Comparison of ENCODE assay signal across 12 cellular contexts in the genomic region with DNA sequence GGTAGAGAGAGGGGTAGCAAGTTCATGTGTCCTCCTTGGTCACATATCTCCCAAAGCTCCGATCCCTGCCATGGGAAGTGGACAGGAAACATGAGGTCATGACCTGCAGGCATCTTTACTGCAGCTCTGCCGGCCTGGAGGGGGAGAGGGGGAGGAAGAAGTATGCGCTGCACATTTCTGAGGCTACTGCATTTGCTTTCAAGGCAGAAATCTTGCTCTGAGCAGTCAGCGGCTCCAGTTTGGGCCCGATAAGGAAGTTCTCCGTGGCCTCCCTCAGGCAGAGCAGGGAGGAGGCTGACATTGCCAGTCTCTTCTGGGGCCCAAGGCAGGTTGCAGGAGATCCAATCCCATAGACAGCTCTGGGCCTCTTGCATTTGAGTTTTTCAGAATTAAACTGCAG. TPM values are rescaled to one million over a fixed set of nuclear protein-coding genes. Genes with fewer than 3 reads are reported as not detected.
DNase-seq lines count a peak whose midpoint lies in the region; ATAC-seq and TF ChIP-seq lines count a peak whose summit lies in the region.
"Had no signal": no experiment of that assay in that cellular context is flagged by ENCODE, and none has a peak within 500 bp of the region (broad histone marks: within the 10 kb centered on the region; RNA-seq: fewer than 3 reads in every experiment).

No MANE protein-coding gene starts in this region.

- no peak for TF ChIP-seq POLR2A in transverse colon (IDR thresholded peaks at IDR 0.05)

- peak overlapping the region; percentile 84 for H3K27ac Mint-ChIP-seq in WTC11

- TF ChIP-seq CTCF in cardiac muscle cell (IDR thresholded peaks at IDR 0.05; ENCODE audit: low read depth, low read length) (no peak), WTC11 (IDR thresholded peaks at IDR 0.05) (no peak), transverse colon (IDR thresholded peaks at IDR 0.05) (no peak)

- H3K36me3 Mint-ChIP-seq in WTC11 = peaks cover 3% of the 10 kb centered on the region; the same call in 1 of the 2 replicates

- ATAC-seq in right cardiac atrium = no peak
- ATAC-seq in WTC11 = no peak
- no peak for ATAC-seq in HG03045 (IDR thresholded peaks at IDR 0.05; ENCODE audit: unreplicated experiment)
- ATAC-seq in GM19023 (IDR thresholded peaks at IDR 0.05; ENCODE audit: unreplicated experiment) = no peak
- ATAC-seq in esophagus mucosa = no peak
- ATAC-seq: Panc1 had no signal

- peaks cover 3% of the 10 kb centered on the region; the same call in 1 of the 2 replicates for H3K27me3 Mint-ChIP-seq in WTC11 (ENCODE audit: low read depth)

- H3K9me3 ChIP-seq in cardiac muscle cell (ENCODE audit: low read depth) = no peaks in the 10 kb centered on the region
- H3K9me3 ChIP-seq in right cardiac atrium (ENCODE audit: control insufficient read depth, low read length) = no peaks in the 10 kb centered on the region
- H3K9me3 ChIP-seq in transverse colon = no peaks in the 10 kb centered on the region

- TF ChIP-seq EP300 in transverse colon (IDR thresholded peaks at IDR 0.05; ENCODE audit: low read depth) = no peak

- H3K4me3 ChIP-seq in cardiac muscle cell (no peak overlapping the region), right cardiac atrium (ENCODE audit: low read length) (no peak overlapping the region), transverse colon (no peak overlapping the region)

- H3K4me3 Mint-ChIP-seq in WTC11 = peak overlapping the region; percentile 2; the same call in 1 of the 2 replicates

- WGBS in right cardiac atrium = 32% methylated on average over 6 of the region's 6 CpGs
- 46% methylated on average over 6 of the region's 6 CpGs; no CpG with 5 or more reads in 1 of the 2 donors for WGBS in transverse colon (ENCODE audit: low coverage in 1 of 2), 2 donors

- peaks cover 7% of the 10 kb centered on the region; the same call in 1 of the 2 replicates for H3K9me3 Mint-ChIP-seq in WTC11

- DNase-seq in cardiac muscle cell (ENCODE audit: low read depth in 1 of 2, low spot score in 1 of 2) (peak; percentile 48 to 53), right cardiac atrium (no peak), WTC11 (ENCODE audit: low spot score) (no peak), left kidney (ENCODE audit: low read depth, low spot score) (peak; percentile 53), transverse colon (no peak)
- DNase-seq: activated CD8-positive, alpha-beta memory T cell treated with anti-CD3 and anti-CD28 coated beads, Interleukin-2, amount 50 U/mL, for 48 hours; stimulated activated CD4-positive, alpha-beta T cell treated with anti-CD3 and anti-CD28 coated beads, Interleukin-1b, Interleukin-23, amount 100 ng/mL, for 48 hours had no signal

- H3K36me3 ChIP-seq in cardiac muscle cell (no peaks in the 10 kb centered on the region), transverse colon (no peaks in the 10 kb centered on the region)

- CTCF ChIA-PET in WTC11 (lab: Charles Lee) = interaction anchor here (0.6 to 4.5 kb wide), 16 partner anchors 10 to 668 kb away, joined by 3 to 262 read pairs (median 12); partner anchors contain the start of genes GRIN2C, NAT9 and RAB37

- H3K27ac ChIP-seq in cardiac muscle cell (peak overlapping the region; percentile 86), right cardiac atrium (ENCODE audit: low read length) (no peak overlapping the region), transverse colon (peak overlapping the region in 3 of 4 donors; percentile 1 to 93 (median 90))

- POLR2A ChIA-PET in WTC11 (lab: Charles Lee) = interaction anchor here (1.4 to 3.0 kb wide), 4 partner anchors 11 to 126 kb away, joined by 3 to 14 read pairs (median 8); partner anchors contain the start of genes FDXR and NAT9

- H3K27me3 ChIP-seq in cardiac muscle cell (no peaks in the 10 kb centered on the region), right cardiac atrium (ENCODE audit: control insufficient read depth, insufficient read depth) (no peaks in the 10 kb centered on the region), transverse colon (no peaks in the 10 kb centered on the region)

- peaks cover 39% of the 10 kb centered on the region for H3K4me1 ChIP-seq in cardiac muscle cell (ENCODE audit: low read depth)
- H3K4me1 ChIP-seq in right cardiac atrium (ENCODE audit: control insufficient read depth, insufficient read depth, low read length) = peaks cover 6% of the 10 kb centered on the region
- peaks cover 10 to 74% (median 37%) of the 10 kb centered on the region in 4 donors for H3K4me1 ChIP-seq in transverse colon

- in situ Hi-C loops in transverse colon (cut with MboI; ENCODE audit: low pct_ligation_motif_present in 1 of 4, low pct_unique_long_range_greater_than_20kb in 1 of 4, low sequenced_read_pairs in 3 of 4) = loop anchor here in 2 of 4 donors (25.0 kb wide), 1 partner anchor 115 kb away; the partner anchor contains the start of genes FDXR (in 2 of the 2) and GRIN2C (in 2 of the 2)

- intact Hi-C loops in right cardiac atrium (cut with DNase I) (loop anchor here in 2 of 4 donors (5.0 kb wide), 3 partner anchors 35 to 210 kb away; no protein-coding TSS in a partner anchor), transverse colon (cut with DNase I; ENCODE audit: low total_unique reads) (no loop called here)

- peaks cover 61% of the 10 kb centered on the region for H3K4me1 Mint-ChIP-seq in WTC11

TF ChIP-seq in WTC11, 78 proteins besides CTCF, POLR2A, EP300 and RAD21:
- TF ChIP-seq PRRX2 (CRISPR knock-in tag; IDR thresholded peaks at IDR 0.05) (no peak), ARID4B (CRISPR knock-in tag; IDR thresholded peaks at IDR 0.05; ENCODE audit: borderline replicate concordance) (no peak)

RNA-seq across cellular contexts. Expression of gene NHERF1, which starts 1.5 kb away (rescaled TPM):
- total RNA-seq in cardiac muscle cell = 78.2 and 87.3 TPM in 2 replicates
- 95.1 and 111 TPM in 2 replicates for polyA plus RNA-seq in cardiac muscle cell
- total RNA-seq in right cardiac atrium = 10 to 100 TPM in 2 of 4 donors, 1 to 10 TPM in 2; 6.1 to 11.6 (median 9.7) TPM
- 7.2 TPM for polyA plus RNA-seq in right cardiac atrium
- total RNA-seq in WTC11 (2021) = 86.9 to 111 TPM (median 97.1 TPM) in 3 replicates
- 100 to 1,000 TPM; 118 to 463 (median 233) TPM for total RNA-seq in transverse colon
- total RNA-seq in esophagus mucosa = 297 TPM

RNA-seq across cellular contexts. Expression of gene RAB37, which starts 9.9 kb away (rescaled TPM):
- 3.4 and 6.9 TPM in 2 replicates for total RNA-seq in cardiac muscle cell
- 4.6 and 4.9 TPM in 2 replicates for polyA plus RNA-seq in cardiac muscle cell
- total RNA-seq in right cardiac atrium = 1 to 10 TPM; 1.1 to 3.4 (median 1.2) TPM
- polyA plus RNA-seq in right cardiac atrium = 1.5 TPM
- 8.8 to 9.4 TPM (median 8.9 TPM) in 3 replicates for total RNA-seq in WTC11 (2021)
- 10 to 100 TPM in 1 of 4 donors, 1 to 10 TPM in 2, not detected in 1; 5.2 to 10.5 (median 5.4) TPM for total RNA-seq in transverse colon
- total RNA-seq in esophagus mucosa = 0.96 TPM

RNA-seq across cellular contexts. Expression of gene NAT9, which starts 29.2 kb away (rescaled TPM):
- total RNA-seq in cardiac muscle cell (45.9 and 73.1 TPM in 2 replicates), right cardiac atrium (10 to 100 TPM; 21.7 to 31.1 (median 25.0) TPM), WTC11 (2021) (66.0 to 71.2 TPM (median 67.1 TPM) in 3 replicates), transverse colon (10 to 100 TPM; 18.3 to 34.4 (median 27.6) TPM), esophagus mucosa (14.6 TPM)
- polyA plus RNA-seq in cardiac muscle cell (56.2 and 96.8 TPM in 2 replicates), right cardiac atrium (16.8 TPM)

RNA-seq across cellular contexts. Expression of gene CD300LF, which starts 34.2 kb away (rescaled TPM):
- total RNA-seq in cardiac muscle cell = not detected in 2 replicates
- not detected in 2 replicates for polyA plus RNA-seq in cardiac muscle cell
- under 1 TPM in 3 of 4 donors, not detected in 1; 0.25 to 0.62 (median 0.34) TPM for total RNA-seq in right cardiac atrium
- polyA plus RNA-seq in right cardiac atrium = 0.05 TPM
- not detected in 3 replicates for total RNA-seq in WTC11 (2021)
- total RNA-seq in transverse colon = 10 to 100 TPM in 1 of 4 donors, 1 to 10 TPM in 2, under 1 TPM in 1; 0.40 to 37.8 (median 3.7) TPM
- total RNA-seq in esophagus mucosa = 0.40 TPM
- polyA plus RNA-seq: BJ had no signal

Comparison
In these comparisons a context has a peak if more than half of its experiments do, and no peak if none do; other contexts are left out.
1. DNase-seq: peak in cardiac muscle cell (2 of 2) and left kidney (single experiment); none in right cardiac atrium (0 of 3), WTC11 (single experiment) and transverse colon (single experiment).